Comparison of ENCODE assay signal across 8 cellular contexts in the genomic region with DNA sequence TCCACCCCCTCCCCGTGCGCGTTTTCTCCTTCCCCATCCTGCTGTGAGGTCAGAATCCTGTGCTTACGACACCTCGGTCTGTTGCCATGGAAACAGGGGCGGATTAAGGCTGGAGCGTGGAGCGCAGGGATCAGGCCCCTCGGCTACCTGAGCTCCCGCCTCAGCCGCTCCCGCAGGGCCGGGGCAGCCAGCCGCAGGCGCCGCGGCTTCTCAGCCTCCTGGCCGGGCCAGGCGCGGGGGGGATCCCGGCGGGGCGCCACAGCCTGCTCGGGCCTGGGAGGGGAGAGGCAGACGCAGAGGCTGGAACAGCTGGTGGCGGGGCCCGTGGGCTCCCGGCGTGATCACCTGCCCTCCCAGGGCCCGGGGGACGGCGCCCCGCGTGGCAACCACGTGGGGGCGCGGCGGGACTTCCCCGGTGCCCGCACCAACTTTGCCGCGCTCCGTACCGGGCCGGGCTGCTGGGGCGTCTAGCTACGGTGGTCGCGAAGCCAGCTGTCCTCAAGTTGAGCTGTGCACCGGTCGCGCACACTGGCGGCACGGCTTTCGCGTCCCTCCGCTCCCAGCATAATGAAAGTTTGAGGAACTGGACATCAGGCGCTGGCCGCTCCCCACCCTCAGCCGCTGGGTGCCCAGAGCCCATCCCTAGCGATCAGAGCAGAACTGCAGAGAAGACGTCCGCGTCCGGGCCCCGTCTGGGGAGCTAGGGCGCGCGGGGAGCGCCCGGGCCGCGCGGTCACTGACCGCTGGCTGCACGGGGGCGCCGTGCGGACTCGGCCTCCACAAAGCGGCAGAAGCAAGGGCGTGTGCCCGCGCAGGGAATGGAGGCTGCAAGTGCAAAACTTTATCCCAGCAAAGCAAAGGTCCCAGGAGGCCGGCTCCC. TPM values are rescaled to one million over a fixed set of nuclear protein-coding genes. Genes with fewer than 3 reads are reported as not detected.
DNase-seq lines count a peak whose midpoint lies in the region; ATAC-seq, FAIRE-seq and TF ChIP-seq lines count a peak whose summit lies in the region.

No MANE protein-coding gene starts in this region.

- H3K27me3 ChIP-seq in GM23248 (replicated peaks; ENCODE audit: insufficient read depth) (peaks cover 15% of the 10 kb centered on the region), astrocyte (ENCODE audit: insufficient read depth, low read length) (peaks cover 50% of the 10 kb centered on the region), skeletal muscle satellite cell (ENCODE audit: control insufficient read depth, insufficient read depth, low read length) (peaks cover 61% of the 10 kb centered on the region)

- no peaks in the 10 kb centered on the region for H3K79me2 ChIP-seq in GM23248 (ENCODE audit: insufficient read depth)
- H3K79me2 ChIP-seq in astrocyte (ENCODE audit: insufficient read depth, low read length) = no peaks in the 10 kb centered on the region

- DNase-seq in GM23248 (peak; percentile 58), NCI-H748 (lab: John Stamatoyannopoulos, UW; ENCODE audit: unreplicated experiment) (peak; percentile 93), astrocyte (ENCODE audit: low read depth) (no peak), iPS DF 19.7 (ENCODE audit: low read depth, low spot score) (peak; percentile 67), epidermal melanocyte (ENCODE audit: insufficient read length, low spot score) (no peak)

- no peak overlapping the region for H3K27ac ChIP-seq in GM23248
- H3K27ac ChIP-seq in astrocyte (ENCODE audit: low read depth, low read length) = no peak overlapping the region

- H3K36me3 ChIP-seq in GM23248 (ENCODE audit: low read depth) (no peaks in the 10 kb centered on the region), astrocyte (ENCODE audit: insufficient read depth, low read length) (no peaks in the 10 kb centered on the region), skeletal muscle satellite cell (ENCODE audit: insufficient read depth, low read length) (no peaks in the 10 kb centered on the region)

- no peaks in the 10 kb centered on the region; the same call in 1 of the 2 replicates for H3K4me1 ChIP-seq in GM23248 (ENCODE audit: insufficient read depth)
- peaks cover 16% of the 10 kb centered on the region for H3K4me1 ChIP-seq in astrocyte (ENCODE audit: insufficient read depth, low read length)
- H3K4me1 ChIP-seq in skeletal muscle satellite cell (ENCODE audit: control insufficient read depth, insufficient read depth, low read length) = peaks cover 18% of the 10 kb centered on the region

- no peaks in the 10 kb centered on the region for H3K36me3 Mint-ChIP-seq in astrocyte (ENCODE audit: low read depth, unreplicated experiment)

- in situ Hi-C loops in GM23248 (cut with MboI) = no loop called here

- H3K9me3 ChIP-seq in GM23248 (ENCODE audit: low read depth) = no peaks in the 10 kb centered on the region
- H3K9me3 ChIP-seq in astrocyte (ENCODE audit: insufficient read depth, low read depth, low read length) = no peaks in the 10 kb centered on the region
- no peaks in the 10 kb centered on the region for H3K9me3 ChIP-seq in skeletal muscle satellite cell (replicated peaks; ENCODE audit: low read length)

- H3K9me3 Mint-ChIP-seq in astrocyte (ENCODE audit: unreplicated experiment) = peaks cover 3% of the 10 kb centered on the region

- no peaks in the 10 kb centered on the region for H3K4me1 Mint-ChIP-seq in astrocyte (ENCODE audit: low read depth, unreplicated experiment)

- TF ChIP-seq CTCF in astrocyte (IDR thresholded peaks at IDR 0.05; ENCODE audit: insufficient read depth, low read depth, low read length) = no peak

- peak overlapping the region; percentile 73 for H2AFZ ChIP-seq in GM23248
- no peak overlapping the region for H2AFZ ChIP-seq in astrocyte (ENCODE audit: low read depth, low read length)

- H3K4me3 Mint-ChIP-seq in astrocyte (ENCODE audit: unreplicated experiment) = peak overlapping the region; percentile 66

- H3K27me3 Mint-ChIP-seq in astrocyte (ENCODE audit: low read depth, unreplicated experiment) = peaks cover 54% of the 10 kb centered on the region

- H3K9ac ChIP-seq in GM23248 = no peak overlapping the region
- H3K9ac ChIP-seq in astrocyte (ENCODE audit: low read length) = no peak overlapping the region
- no peak overlapping the region for H3K9ac ChIP-seq in skeletal muscle satellite cell (ENCODE audit: low read depth, low read length)

- H3K4me2 ChIP-seq in GM23248 (ENCODE audit: unreplicated experiment) = peak overlapping the region; percentile 41
- peak overlapping the region; percentile 81 for H3K4me2 ChIP-seq in astrocyte (ENCODE audit: low read length)
- H3K4me2 ChIP-seq in skeletal muscle satellite cell (ENCODE audit: low read length) = peak overlapping the region; percentile 84

- ATAC-seq in GM19328 (IDR thresholded peaks at IDR 0.05; ENCODE audit: unreplicated experiment) (no peak), HG03025 (IDR thresholded peaks at IDR 0.05; ENCODE audit: low FRiP score, unreplicated experiment) (no peak)

- WGBS in GM23248 (ENCODE audit: low coverage in 1 of 2, low lambda C conversion rate in 2 of 2, missing lambda C conversion rate in 2 of 2), 2 experiments = 4 to 5% methylated on average over 59 to 64 of the region's 85 CpGs

- FAIRE-seq in astrocyte (lab: Jason Lieb, UNC) = no peak

- H3F3A ChIP-seq in GM23248 (ENCODE audit: insufficient read depth) = no peaks in the 10 kb centered on the region

- H3K9me2 ChIP-seq in GM23248 (ENCODE audit: insufficient read depth) = no peaks in the 10 kb centered on the region

- H4K20me1 ChIP-seq in GM23248 (ENCODE audit: insufficient read depth) = no peaks in the 10 kb centered on the region
- H4K20me1 ChIP-seq in astrocyte (ENCODE audit: insufficient read depth, low read length) = no peaks in the 10 kb centered on the region

- H3K27ac Mint-ChIP-seq in astrocyte (ENCODE audit: unreplicated experiment) = no peak overlapping the region

- peak overlapping the region; percentile 65 for H3K4me3 ChIP-seq in GM23248
- H3K4me3 ChIP-seq in astrocyte (ENCODE audit: insufficient read depth, low read depth, low read length) = peak overlapping the region; percentile 28
- H3K4me3 ChIP-seq in skeletal muscle satellite cell (ENCODE audit: low read length) = peak overlapping the region; percentile 64

RNA-seq across cellular contexts. Expression of a gene that starts 1.2 kb away (rescaled TPM):
- 0.22 TPM in 1 of 2 replicates, not detected in the other for total RNA-seq in GM23248 (2014; rRNA removed; shearing (Covaris generic))
- polyA plus RNA-seq in GM23248 (2016; fragmentation: Nextera tagmentation; extraction: Ambion mirVana) = not detected in 2 replicates
- total RNA-seq in astrocyte = 0.65 and 0.77 TPM in 2 replicates
- total RNA-seq in skeletal muscle satellite cell (2012; rRNA removed) = 1.3 and 1.7 TPM in 2 replicates

RNA-seq across cellular contexts. Expression of a gene that starts 6.0 kb away (rescaled TPM):
- total RNA-seq in GM23248 (2014; rRNA removed; shearing (Covaris generic)) = 51.2 and 58.1 TPM in 2 replicates
- polyA plus RNA-seq in GM23248 (2016; fragmentation: Nextera tagmentation; extraction: Ambion mirVana) = 41.1 and 41.2 TPM in 2 replicates
- total RNA-seq in astrocyte = 25.8 and 26.7 TPM in 2 replicates
- total RNA-seq in skeletal muscle satellite cell (2012; rRNA removed) = 22.9 and 30.4 TPM in 2 replicates

RNA-seq across cellular contexts. Expression of a gene that starts 17.9 kb away (rescaled TPM):
- total RNA-seq in GM23248 (2014; rRNA removed; shearing (Covaris generic)) = 67.3 and 92.0 TPM in 2 replicates
- 63.5 and 66.1 TPM in 2 replicates for polyA plus RNA-seq in GM23248 (2016; fragmentation: Nextera tagmentation; extraction: Ambion mirVana)
- 32.8 and 36.8 TPM in 2 replicates for total RNA-seq in astrocyte
- total RNA-seq in skeletal muscle satellite cell (2012; rRNA removed) = 57.8 and 60.9 TPM in 2 replicates

RNA-seq across cellular contexts. Expression of a gene that starts 31.0 kb away (rescaled TPM):
- 35.0 and 59.8 TPM in 2 replicates for total RNA-seq in GM23248 (2014; rRNA removed; shearing (Covaris generic))
- 1.6 TPM in 2 replicates for polyA plus RNA-seq in GM23248 (2016; fragmentation: Nextera tagmentation; extraction: Ambion mirVana)
- total RNA-seq in astrocyte = 9.0 and 14.5 TPM in 2 replicates
- 16.2 and 29.9 TPM in 2 replicates for total RNA-seq in skeletal muscle satellite cell (2012; rRNA removed)

Comparison
In these comparisons a context has a peak if more than half of its experiments do, and no peak if none do; other contexts are left out.
1. DNase-seq: peak in GM23248 (single experiment), NCI-H748 (single experiment) and iPS DF 19.7 (single experiment); none in astrocyte (single experiment) and epidermal melanocyte (single experiment).
2. Peak in every context shown above with its lines, with median percentiles within 50 percentile points of each other: H3K4me2 ChIP-seq and H3K4me3 ChIP-seq.